Comparison of ENCODE assay signal across 1 cellular context in the genomic region with DNA sequence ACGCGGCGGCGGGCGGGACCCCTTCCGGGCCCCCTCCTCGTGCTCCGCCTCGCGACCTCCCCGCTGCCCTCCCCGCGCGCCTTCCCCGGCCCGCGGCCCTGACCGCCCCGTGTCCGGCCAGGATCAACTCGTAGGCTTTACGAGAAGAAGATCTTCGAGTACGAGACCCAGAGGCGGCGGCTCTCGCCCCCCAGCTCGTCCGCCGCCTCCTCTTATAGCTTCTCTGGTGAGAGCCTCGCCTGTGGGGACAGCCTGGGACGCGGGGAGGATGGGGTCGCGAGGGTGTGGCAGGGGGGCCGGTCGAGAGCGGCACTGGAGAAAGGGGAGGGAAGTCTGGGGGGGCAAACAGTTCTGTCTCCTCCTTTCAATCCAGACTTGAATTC.
TF ChIP-seq lines count a peak whose summit lies in the region.

No MANE protein-coding gene starts in this region.

TF ChIP-seq in K562, 482 proteins besides CTCF, POLR2A, EP300 and RAD21 (continues in another document):
- no peak for TF ChIP-seq MGA (IDR thresholded peaks at IDR 0.05)
- TF ChIP-seq SRSF3 (IDR thresholded peaks at IDR 0.05; ENCODE audit: insufficient read depth, low read length): 0 out of 2 replicates have a peak, but pooled peaks have one; percentile 85
- TF ChIP-seq, protein P1, sequence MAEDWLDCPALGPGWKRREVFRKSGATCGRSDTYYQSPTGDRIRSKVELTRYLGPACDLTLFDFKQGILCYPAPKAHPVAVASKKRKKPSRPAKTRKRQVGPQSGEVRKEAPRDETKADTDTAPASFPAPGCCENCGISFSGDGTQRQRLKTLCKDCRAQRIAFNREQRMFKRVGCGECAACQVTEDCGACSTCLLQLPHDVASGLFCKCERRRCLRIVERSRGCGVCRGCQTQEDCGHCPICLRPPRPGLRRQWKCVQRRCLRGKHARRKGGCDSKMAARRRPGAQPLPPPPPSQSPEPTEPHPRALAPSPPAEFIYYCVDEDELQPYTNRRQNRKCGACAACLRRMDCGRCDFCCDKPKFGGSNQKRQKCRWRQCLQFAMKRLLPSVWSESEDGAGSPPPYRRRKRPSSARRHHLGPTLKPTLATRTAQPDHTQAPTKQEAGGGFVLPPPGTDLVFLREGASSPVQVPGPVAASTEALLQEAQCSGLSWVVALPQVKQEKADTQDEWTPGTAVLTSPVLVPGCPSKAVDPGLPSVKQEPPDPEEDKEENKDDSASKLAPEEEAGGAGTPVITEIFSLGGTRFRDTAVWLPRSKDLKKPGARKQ (CRISPR knock-in tag; IDR thresholded peaks at IDR 0.05): no peak
- no peak for TF ChIP-seq CREM (IDR thresholded peaks at IDR 0.05; ENCODE audit: low read depth)
- TF ChIP-seq CSDE1 (IDR thresholded peaks at IDR 0.05): no peak
- TF ChIP-seq, protein P2, sequence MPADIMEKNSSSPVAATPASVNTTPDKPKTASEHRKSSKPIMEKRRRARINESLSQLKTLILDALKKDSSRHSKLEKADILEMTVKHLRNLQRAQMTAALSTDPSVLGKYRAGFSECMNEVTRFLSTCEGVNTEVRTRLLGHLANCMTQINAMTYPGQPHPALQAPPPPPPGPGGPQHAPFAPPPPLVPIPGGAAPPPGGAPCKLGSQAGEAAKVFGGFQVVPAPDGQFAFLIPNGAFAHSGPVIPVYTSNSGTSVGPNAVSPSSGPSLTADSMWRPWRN (IDR thresholded peaks at IDR 0.05; ENCODE audit: low read depth): no peak
- TF ChIP-seq TCFL5 (CRISPR knock-in tag; conservative IDR thresholded peaks at IDR 0.05): no peak
- TF ChIP-seq ETV1 (tag; conservative IDR thresholded peaks at IDR 0.05; ENCODE audit: low read depth): no peak
- TF ChIP-seq TFE3 (CRISPR knock-in tag; IDR thresholded peaks at IDR 0.05): no peak
- TF ChIP-seq CBX2 (IDR thresholded peaks at IDR 0.05; ENCODE audit: insufficient read depth, low read length, poor library complexity, severe bottlenecking): no peak
- TF ChIP-seq GATAD2B (IDR thresholded peaks at IDR 0.05; ENCODE audit: borderline replicate concordance): no peak
- no peak for TF ChIP-seq DEAF1 (CRISPR knock-in tag; IDR thresholded peaks at IDR 0.05)
- 0 out of 2 replicates have a peak, but pooled peaks have one; percentile 14 for TF ChIP-seq BRD4 (IDR thresholded peaks at IDR 0.05)
- TF ChIP-seq TBL1XR1 (IDR thresholded peaks at IDR 0.05; ENCODE audit: low read length in 2 of 2): no peak
- no peak for TF ChIP-seq GMEB1 (CRISPR knock-in tag; IDR thresholded peaks at IDR 0.05)
- no peak for TF ChIP-seq SMARCB1 (IDR thresholded peaks at IDR 0.05; ENCODE audit: insufficient read length, low read depth)
- TF ChIP-seq, protein P3, sequence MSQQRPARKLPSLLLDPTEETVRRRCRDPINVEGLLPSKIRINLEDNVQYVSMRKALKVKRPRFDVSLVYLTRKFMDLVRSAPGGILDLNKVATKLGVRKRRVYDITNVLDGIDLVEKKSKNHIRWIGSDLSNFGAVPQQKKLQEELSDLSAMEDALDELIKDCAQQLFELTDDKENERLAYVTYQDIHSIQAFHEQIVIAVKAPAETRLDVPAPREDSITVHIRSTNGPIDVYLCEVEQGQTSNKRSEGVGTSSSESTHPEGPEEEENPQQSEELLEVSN (IDR thresholded peaks at IDR 0.05; ENCODE audit: borderline replicate concordance in 1 of 2, extremely low read depth in 1 of 2, insufficient read depth in 1 of 2, insufficient read length in 1 of 2, low read depth in 1 of 2, low read length in 1 of 2, poor library complexity in 1 of 2, severe bottlenecking in 1 of 2): peak in 1 of 2 experiments; percentile 21
- no peak for TF ChIP-seq GTF2A2 (tag; IDR thresholded peaks at IDR 0.05)
- no peak for TF ChIP-seq FOSL1 (tag; conservative IDR thresholded peaks at IDR 0.05)
- TF ChIP-seq C11orf30 (IDR thresholded peaks at IDR 0.05; ENCODE audit: low read depth): no peak
- TF ChIP-seq ELF1 (tag; IDR thresholded peaks at IDR 0.05): 0 out of 2 replicates have a peak, but pooled peaks have one; percentile 46
- TF ChIP-seq, protein P4, sequence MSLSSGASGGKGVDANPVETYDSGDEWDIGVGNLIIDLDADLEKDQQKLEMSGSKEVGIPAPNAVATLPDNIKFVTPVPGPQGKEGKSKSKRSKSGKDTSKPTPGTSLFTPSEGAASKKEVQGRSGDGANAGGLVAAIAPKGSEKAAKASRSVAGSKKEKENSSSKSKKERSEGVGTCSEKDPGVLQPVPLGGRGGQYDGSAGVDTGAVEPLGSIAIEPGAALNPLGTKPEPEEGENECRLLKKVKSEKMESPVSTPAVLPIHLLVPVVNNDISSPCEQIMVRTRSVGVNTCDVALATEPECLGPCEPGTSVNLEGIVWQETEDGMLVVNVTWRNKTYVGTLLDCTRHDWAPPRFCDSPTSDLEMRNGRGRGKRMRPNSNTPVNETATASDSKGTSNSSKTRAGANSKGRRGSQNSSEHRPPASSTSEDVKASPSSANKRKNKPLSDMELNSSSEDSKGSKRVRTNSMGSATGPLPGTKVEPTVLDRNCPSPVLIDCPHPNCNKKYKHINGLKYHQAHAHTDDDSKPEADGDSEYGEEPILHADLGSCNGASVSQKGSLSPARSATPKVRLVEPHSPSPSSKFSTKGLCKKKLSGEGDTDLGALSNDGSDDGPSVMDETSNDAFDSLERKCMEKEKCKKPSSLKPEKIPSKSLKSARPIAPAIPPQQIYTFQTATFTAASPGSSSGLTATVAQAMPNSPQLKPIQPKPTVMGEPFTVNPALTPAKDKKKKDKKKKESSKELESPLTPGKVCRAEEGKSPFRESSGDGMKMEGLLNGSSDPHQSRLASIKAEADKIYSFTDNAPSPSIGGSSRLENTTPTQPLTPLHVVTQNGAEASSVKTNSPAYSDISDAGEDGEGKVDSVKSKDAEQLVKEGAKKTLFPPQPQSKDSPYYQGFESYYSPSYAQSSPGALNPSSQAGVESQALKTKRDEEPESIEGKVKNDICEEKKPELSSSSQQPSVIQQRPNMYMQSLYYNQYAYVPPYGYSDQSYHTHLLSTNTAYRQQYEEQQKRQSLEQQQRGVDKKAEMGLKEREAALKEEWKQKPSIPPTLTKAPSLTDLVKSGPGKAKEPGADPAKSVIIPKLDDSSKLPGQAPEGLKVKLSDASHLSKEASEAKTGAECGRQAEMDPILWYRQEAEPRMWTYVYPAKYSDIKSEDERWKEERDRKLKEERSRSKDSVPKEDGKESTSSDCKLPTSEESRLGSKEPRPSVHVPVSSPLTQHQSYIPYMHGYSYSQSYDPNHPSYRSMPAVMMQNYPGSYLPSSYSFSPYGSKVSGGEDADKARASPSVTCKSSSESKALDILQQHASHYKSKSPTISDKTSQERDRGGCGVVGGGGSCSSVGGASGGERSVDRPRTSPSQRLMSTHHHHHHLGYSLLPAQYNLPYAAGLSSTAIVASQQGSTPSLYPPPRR (CRISPR knock-in tag; IDR thresholded peaks at IDR 0.05; ENCODE audit: borderline replicate concordance): 0 out of 2 replicates have a peak, but pooled peaks have one; percentile 29
